In genomic region chr5:104755806-104756205, GRCh38 we compare ENCODE assay signal across 26 cellular contexts.
"Had no signal": no experiment of that assay in that cellular context is flagged by ENCODE, and none has a peak within 500 bp of the region (broad histone marks: within the 10 kb centered on the region; RNA-seq: fewer than 3 reads in every experiment).

No MANE protein-coding gene starts in this region.

- H3K27ac ChIP-seq: colonic mucosa, coronary artery, dorsolateral prefrontal cortex, epithelial cell of prostate, esophagus muscularis mucosa, esophagus squamous epithelium, foreskin keratinocyte, gastrocnemius medialis, gastroesophageal sphincter, heart left ventricle, heart right ventricle had no signal

- H3K27me3 ChIP-seq: colonic mucosa, dorsolateral prefrontal cortex, esophagus muscularis mucosa, esophagus squamous epithelium, foreskin keratinocyte, gastrocnemius medialis, gastroesophageal sphincter, heart left ventricle, heart right ventricle had no signal

- ATAC-seq: effector memory CD8-positive, alpha-beta T cell; esophagus mucosa; foreskin keratinocyte; gastrocnemius medialis; gastroesophageal sphincter; heart left ventricle; heart right ventricle had no signal

- H3K9me3 ChIP-seq: colonic mucosa, esophagus muscularis mucosa, esophagus squamous epithelium, gastrocnemius medialis had no signal

- H3K9me3 Mint-ChIP-seq: endodermal cell had no signal

- H3K27ac Mint-ChIP-seq: dendritic cell treated with granulocyte-macrophage colony-stimulating factor and Interleukin-4, amounts not matched to agents 40 ng/mL and 50 ng/mL, for 4 days; effector memory CD8-positive, alpha-beta T cell; endodermal cell had no signal

- H3K4me1 ChIP-seq: colonic mucosa, esophagus muscularis mucosa, esophagus squamous epithelium, foreskin keratinocyte, gastrocnemius medialis, gastroesophageal sphincter, heart left ventricle, heart right ventricle had no signal

- H3K36me3 ChIP-seq: colonic mucosa, esophagus muscularis mucosa, esophagus squamous epithelium, gastrocnemius medialis, gastroesophageal sphincter, heart left ventricle, heart right ventricle had no signal

- H3K4me3 Mint-ChIP-seq: dendritic cell treated with granulocyte-macrophage colony-stimulating factor and Interleukin-4, amounts not matched to agents 40 ng/mL and 50 ng/mL, for 4 days; effector memory CD8-positive, alpha-beta T cell; endodermal cell had no signal

- FAIRE-seq: endothelial cell of umbilical vein had no signal

- DNase-seq: colonic mucosa; cortex of kidney; dermis blood vessel endothelial cell; dorsolateral prefrontal cortex; effector CD4-positive, alpha-beta T cell; effector CD8-positive, alpha-beta T cell; effector memory CD4-positive, alpha-beta T cell; effector memory CD8-positive, alpha-beta T cell; endodermal cell; erythroblast; esophagus squamous epithelium; foreskin fibroblast; foreskin keratinocyte; foreskin melanocyte; gastrocnemius medialis; glutamatergic neuron; head of caudate nucleus; heart left ventricle; heart right ventricle had no signal

- H3K4me3 ChIP-seq: colonic mucosa, coronary artery, dorsolateral prefrontal cortex, esophagus muscularis mucosa, esophagus squamous epithelium, gastrocnemius medialis, gastroesophageal sphincter, heart left ventricle, heart right ventricle had no signal
